1 cellular context compared by ENCODE assay signal in the genomic region with DNA sequence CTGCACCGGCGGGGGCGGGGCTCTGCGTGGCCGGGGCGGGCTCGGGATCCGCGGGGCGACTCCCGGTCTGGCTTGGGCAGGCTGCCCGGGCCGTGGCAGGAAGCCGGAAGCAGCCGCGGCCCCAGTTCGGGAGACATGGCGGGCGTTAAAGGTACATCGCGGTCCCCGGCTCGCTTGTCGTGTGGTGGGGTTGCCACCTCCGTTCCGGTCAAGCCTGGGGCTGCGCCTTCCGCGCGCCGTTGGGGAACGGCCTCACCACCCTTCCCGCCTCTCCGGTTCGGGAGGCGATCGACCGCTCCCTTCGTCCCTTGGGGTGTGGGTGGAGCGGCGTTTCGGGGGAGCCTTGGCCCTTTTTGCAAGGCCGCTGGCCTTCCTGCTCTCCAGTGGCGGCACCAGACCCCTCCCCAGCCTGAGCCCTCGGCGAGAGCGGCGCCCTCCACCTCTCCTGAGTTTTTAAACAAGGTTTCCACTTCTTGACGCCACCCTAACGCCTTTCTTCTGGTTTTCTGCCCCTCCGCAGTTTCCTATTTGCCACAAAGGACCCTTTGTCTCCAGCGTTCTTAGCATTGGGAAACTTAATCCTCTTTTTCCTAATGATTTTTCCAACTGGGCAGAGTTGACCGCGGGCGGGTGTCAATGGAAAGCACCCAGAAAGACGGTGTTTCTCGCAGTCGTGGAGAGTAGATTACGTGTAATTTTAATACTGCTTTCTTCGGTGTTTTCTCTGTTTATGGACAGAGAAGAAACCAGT.
TF ChIP-seq lines count a peak whose summit lies in the region.

A gene with protein sequence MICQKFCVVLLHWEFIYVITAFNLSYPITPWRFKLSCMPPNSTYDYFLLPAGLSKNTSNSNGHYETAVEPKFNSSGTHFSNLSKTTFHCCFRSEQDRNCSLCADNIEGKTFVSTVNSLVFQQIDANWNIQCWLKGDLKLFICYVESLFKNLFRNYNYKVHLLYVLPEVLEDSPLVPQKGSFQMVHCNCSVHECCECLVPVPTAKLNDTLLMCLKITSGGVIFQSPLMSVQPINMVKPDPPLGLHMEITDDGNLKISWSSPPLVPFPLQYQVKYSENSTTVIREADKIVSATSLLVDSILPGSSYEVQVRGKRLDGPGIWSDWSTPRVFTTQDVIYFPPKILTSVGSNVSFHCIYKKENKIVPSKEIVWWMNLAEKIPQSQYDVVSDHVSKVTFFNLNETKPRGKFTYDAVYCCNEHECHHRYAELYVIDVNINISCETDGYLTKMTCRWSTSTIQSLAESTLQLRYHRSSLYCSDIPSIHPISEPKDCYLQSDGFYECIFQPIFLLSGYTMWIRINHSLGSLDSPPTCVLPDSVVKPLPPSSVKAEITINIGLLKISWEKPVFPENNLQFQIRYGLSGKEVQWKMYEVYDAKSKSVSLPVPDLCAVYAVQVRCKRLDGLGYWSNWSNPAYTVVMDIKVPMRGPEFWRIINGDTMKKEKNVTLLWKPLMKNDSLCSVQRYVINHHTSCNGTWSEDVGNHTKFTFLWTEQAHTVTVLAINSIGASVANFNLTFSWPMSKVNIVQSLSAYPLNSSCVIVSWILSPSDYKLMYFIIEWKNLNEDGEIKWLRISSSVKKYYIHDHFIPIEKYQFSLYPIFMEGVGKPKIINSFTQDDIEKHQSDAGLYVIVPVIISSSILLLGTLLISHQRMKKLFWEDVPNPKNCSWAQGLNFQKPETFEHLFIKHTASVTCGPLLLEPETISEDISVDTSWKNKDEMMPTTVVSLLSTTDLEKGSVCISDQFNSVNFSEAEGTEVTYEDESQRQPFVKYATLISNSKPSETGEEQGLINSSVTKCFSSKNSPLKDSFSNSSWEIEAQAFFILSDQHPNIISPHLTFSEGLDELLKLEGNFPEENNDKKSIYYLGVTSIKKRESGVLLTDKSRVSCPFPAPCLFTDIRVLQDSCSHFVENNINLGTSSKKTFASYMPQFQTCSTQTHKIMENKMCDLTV (plus strand): TSS at position 79 of the 751 bp plus-strand sequence. CDS start 144,898 bp downstream, outside the sequence.
A gene with protein sequence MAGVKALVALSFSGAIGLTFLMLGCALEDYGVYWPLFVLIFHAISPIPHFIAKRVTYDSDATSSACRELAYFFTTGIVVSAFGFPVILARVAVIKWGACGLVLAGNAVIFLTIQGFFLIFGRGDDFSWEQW (plus strand): TSS at position 79 of the 751 bp plus-strand sequence. CDS start 57 bp downstream, at position 136.

TF ChIP-seq in HepG2, 621 proteins besides CTCF, POLR2A, EP300 and RAD21 (continued from another document and continues in another):
- TF ChIP-seq, protein P1, sequence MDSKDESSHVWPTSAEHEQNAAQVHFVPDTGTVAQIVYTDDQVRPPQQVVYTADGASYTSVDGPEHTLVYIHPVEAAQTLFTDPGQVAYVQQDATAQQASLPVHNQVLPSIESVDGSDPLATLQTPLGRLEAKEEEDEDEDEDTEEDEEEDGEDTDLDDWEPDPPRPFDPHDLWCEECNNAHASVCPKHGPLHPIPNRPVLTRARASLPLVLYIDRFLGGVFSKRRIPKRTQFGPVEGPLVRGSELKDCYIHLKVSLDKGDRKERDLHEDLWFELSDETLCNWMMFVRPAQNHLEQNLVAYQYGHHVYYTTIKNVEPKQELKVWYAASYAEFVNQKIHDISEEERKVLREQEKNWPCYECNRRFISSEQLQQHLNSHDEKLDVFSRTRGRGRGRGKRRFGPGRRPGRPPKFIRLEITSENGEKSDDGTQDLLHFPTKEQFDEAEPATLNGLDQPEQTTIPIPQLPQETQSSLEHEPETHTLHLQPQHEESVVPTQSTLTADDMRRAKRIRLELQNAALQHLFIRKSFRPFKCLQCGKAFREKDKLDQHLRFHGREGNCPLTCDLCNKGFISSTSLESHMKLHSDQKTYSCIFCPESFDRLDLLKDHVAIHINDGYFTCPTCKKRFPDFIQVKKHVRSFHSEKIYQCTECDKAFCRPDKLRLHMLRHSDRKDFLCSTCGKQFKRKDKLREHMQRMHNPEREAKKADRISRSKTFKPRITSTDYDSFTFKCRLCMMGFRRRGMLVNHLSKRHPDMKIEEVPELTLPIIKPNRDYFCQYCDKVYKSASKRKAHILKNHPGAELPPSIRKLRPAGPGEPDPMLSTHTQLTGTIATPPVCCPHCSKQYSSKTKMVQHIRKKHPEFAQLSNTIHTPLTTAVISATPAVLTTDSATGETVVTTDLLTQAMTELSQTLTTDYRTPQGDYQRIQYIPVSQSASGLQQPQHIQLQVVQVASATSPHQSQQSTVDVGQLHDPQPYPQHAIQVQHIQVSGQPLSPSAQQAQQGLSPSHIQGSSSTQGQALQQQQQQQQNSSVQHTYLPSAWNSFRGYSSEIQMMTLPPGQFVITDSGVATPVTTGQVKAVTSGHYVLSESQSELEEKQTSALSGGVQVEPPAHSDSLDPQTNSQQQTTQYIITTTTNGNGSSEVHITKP (CRISPR knock-in tag; IDR thresholded peaks at IDR 0.05; ENCODE audit: low read depth) = no peak
- TF ChIP-seq XRCC5 (optimal IDR thresholded peaks at IDR 0.05; ENCODE audit: low read length) (peak; percentile 67), MIER2 (CRISPR knock-in tag; IDR thresholded peaks at IDR 0.05) (0 out of 2 replicates have a peak, but pooled peaks have one; percentile 41), RFX5 (IDR thresholded peaks at IDR 0.05; ENCODE audit: low read depth, low read length) (no peak), GABPB1 (CRISPR knock-in tag; IDR thresholded peaks at IDR 0.05) (peak; percentile 94), POLR2AphosphoS2 (IDR thresholded peaks at IDR 0.05; ENCODE audit: low read depth, low read length) (no peak), SUZ12 (IDR thresholded peaks at IDR 0.05; ENCODE audit: low read depth, low read length) (no peak), ZNF3 (CRISPR knock-in tag; IDR thresholded peaks at IDR 0.05) (no peak), HOXA7 (CRISPR knock-in tag; IDR thresholded peaks at IDR 0.05) (no peak), DNMT1 (CRISPR knock-in tag; IDR thresholded peaks at IDR 0.05) (peak; percentile 45; the same call in 1 of the 2 replicates), TP53 (CRISPR knock-in tag; conservative IDR thresholded peaks at IDR 0.05) (no peak; the same call in 1 of the 2 replicates), GATAD2A (CRISPR knock-in tag; IDR thresholded peaks at IDR 0.05) (no peak; the same call in 1 of the 2 replicates), ZNF143 (CRISPR knock-in tag; IDR thresholded peaks at IDR 0.05) (peak; percentile 54; the same call in 1 of the 2 replicates), NFRKB (IDR thresholded peaks at IDR 0.05) (no peak), ETV5 (CRISPR knock-in tag; IDR thresholded peaks at IDR 0.05; ENCODE audit: borderline replicate concordance) (peak; percentile 78), ATM (IDR thresholded peaks at IDR 0.05; ENCODE audit: borderline replicate concordance) (no peak), ZKSCAN8 (CRISPR knock-in tag; IDR thresholded peaks at IDR 0.05; ENCODE audit: borderline replicate concordance) (no peak), ZNF431 (CRISPR knock-in tag; IDR thresholded peaks at IDR 0.05; ENCODE audit: borderline replicate concordance, low read depth) (0 out of 2 replicates have a peak, but pooled peaks have one; percentile 69), ZSCAN29 (CRISPR knock-in tag; conservative IDR thresholded peaks at IDR 0.05) (no peak), ZNF12 (CRISPR knock-in tag; IDR thresholded peaks at IDR 0.05) (peak; percentile 70; the same call in 1 of the 2 replicates)
- TF ChIP-seq, protein P2, sequence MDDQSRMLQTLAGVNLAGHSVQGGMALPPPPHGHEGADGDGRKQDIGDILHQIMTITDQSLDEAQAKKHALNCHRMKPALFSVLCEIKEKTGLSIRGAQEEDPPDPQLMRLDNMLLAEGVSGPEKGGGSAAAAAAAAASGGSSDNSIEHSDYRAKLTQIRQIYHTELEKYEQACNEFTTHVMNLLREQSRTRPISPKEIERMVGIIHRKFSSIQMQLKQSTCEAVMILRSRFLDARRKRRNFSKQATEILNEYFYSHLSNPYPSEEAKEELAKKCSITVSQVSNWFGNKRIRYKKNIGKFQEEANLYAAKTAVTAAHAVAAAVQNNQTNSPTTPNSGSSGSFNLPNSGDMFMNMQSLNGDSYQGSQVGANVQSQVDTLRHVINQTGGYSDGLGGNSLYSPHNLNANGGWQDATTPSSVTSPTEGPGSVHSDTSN (CRISPR knock-in tag; IDR thresholded peaks at IDR 0.05; ENCODE audit: borderline replicate concordance) = no peak
- TF ChIP-seq, protein P3, sequence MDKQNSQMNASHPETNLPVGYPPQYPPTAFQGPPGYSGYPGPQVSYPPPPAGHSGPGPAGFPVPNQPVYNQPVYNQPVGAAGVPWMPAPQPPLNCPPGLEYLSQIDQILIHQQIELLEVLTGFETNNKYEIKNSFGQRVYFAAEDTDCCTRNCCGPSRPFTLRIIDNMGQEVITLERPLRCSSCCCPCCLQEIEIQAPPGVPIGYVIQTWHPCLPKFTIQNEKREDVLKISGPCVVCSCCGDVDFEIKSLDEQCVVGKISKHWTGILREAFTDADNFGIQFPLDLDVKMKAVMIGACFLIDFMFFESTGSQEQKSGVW (CRISPR knock-in tag; IDR thresholded peaks at IDR 0.05; ENCODE audit: borderline replicate concordance) = no peak
- TF ChIP-seq, protein P4, sequence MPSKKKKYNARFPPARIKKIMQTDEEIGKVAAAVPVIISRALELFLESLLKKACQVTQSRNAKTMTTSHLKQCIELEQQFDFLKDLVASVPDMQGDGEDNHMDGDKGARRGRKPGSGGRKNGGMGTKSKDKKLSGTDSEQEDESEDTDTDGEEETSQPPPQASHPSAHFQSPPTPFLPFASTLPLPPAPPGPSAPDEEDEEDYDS (CRISPR knock-in tag; IDR thresholded peaks at IDR 0.05) = 0 out of 2 replicates have a peak, but pooled peaks have one; percentile 6
- TF ChIP-seq, protein P5, sequence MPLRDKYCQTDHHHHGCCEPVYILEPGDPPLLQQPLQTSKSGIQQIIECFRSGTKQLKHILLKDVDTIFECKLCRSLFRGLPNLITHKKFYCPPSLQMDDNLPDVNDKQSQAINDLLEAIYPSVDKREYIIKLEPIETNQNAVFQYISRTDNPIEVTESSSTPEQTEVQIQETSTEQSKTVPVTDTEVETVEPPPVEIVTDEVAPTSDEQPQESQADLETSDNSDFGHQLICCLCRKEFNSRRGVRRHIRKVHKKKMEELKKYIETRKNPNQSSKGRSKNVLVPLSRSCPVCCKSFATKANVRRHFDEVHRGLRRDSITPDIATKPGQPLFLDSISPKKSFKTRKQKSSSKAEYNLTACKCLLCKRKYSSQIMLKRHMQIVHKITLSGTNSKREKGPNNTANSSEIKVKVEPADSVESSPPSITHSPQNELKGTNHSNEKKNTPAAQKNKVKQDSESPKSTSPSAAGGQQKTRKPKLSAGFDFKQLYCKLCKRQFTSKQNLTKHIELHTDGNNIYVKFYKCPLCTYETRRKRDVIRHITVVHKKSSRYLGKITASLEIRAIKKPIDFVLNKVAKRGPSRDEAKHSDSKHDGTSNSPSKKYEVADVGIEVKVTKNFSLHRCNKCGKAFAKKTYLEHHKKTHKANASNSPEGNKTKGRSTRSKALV (CRISPR knock-in tag; IDR thresholded peaks at IDR 0.05) = no peak
- TF ChIP-seq, protein P6, sequence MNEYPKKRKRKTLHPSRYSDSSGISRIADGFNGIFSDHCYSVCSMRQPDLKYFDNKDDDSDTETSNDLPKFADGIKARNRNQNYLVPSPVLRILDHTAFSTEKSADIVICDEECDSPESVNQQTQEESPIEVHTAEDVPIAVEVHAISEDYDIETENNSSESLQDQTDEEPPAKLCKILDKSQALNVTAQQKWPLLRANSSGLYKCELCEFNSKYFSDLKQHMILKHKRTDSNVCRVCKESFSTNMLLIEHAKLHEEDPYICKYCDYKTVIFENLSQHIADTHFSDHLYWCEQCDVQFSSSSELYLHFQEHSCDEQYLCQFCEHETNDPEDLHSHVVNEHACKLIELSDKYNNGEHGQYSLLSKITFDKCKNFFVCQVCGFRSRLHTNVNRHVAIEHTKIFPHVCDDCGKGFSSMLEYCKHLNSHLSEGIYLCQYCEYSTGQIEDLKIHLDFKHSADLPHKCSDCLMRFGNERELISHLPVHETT (CRISPR knock-in tag; conservative IDR thresholded peaks at IDR 0.05) = peak; percentile 99
- TF ChIP-seq, protein P7, sequence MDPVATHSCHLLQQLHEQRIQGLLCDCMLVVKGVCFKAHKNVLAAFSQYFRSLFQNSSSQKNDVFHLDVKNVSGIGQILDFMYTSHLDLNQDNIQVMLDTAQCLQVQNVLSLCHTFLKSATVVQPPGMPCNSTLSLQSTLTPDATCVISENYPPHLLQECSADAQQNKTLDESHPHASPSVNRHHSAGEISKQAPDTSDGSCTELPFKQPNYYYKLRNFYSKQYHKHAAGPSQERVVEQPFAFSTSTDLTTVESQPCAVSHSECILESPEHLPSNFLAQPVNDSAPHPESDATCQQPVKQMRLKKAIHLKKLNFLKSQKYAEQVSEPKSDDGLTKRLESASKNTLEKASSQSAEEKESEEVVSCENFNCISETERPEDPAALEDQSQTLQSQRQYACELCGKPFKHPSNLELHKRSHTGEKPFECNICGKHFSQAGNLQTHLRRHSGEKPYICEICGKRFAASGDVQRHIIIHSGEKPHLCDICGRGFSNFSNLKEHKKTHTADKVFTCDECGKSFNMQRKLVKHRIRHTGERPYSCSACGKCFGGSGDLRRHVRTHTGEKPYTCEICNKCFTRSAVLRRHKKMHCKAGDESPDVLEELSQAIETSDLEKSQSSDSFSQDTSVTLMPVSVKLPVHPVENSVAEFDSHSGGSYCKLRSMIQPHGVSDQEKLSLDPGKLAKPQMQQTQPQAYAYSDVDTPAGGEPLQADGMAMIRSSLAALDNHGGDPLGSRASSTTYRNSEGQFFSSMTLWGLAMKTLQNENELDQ (CRISPR knock-in tag; IDR thresholded peaks at IDR 0.05; ENCODE audit: borderline replicate concordance) = no peak
- TF ChIP-seq, protein P8, sequence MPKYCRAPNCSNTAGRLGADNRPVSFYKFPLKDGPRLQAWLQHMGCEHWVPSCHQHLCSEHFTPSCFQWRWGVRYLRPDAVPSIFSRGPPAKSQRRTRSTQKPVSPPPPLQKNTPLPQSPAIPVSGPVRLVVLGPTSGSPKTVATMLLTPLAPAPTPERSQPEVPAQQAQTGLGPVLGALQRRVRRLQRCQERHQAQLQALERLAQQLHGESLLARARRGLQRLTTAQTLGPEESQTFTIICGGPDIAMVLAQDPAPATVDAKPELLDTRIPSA (CRISPR knock-in tag; IDR thresholded peaks at IDR 0.05; ENCODE audit: borderline replicate concordance) = no peak
- TF ChIP-seq, protein P9, sequence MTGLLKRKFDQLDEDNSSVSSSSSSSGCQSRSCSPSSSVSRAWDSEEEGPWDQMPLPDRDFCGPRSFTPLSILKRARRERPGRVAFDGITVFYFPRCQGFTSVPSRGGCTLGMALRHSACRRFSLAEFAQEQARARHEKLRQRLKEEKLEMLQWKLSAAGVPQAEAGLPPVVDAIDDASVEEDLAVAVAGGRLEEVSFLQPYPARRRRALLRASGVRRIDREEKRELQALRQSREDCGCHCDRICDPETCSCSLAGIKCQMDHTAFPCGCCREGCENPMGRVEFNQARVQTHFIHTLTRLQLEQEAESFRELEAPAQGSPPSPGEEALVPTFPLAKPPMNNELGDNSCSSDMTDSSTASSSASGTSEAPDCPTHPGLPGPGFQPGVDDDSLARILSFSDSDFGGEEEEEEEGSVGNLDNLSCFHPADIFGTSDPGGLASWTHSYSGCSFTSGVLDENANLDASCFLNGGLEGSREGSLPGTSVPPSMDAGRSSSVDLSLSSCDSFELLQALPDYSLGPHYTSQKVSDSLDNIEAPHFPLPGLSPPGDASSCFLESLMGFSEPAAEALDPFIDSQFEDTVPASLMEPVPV (CRISPR knock-in tag; IDR thresholded peaks at IDR 0.05) = no peak
